9 cellular contexts compared by ENCODE assay signal in genomic region chr12:102948941-102949352, GRCh38. TPM values are rescaled to one million over a fixed set of nuclear protein-coding genes. Genes with fewer than 3 reads are reported as not detected.
A peak's percentile ranks its signal among the peaks of the same experiment; 100 is the strongest.
DNase-seq lines count a peak whose midpoint lies in the region; ATAC-seq, FAIRE-seq and TF ChIP-seq lines count a peak whose summit lies in the region.
"Had no signal": no experiment of that assay in that cellular context is flagged by ENCODE, and none has a peak within 500 bp of the region (broad histone marks: within the 10 kb centered on the region; RNA-seq: fewer than 3 reads in every experiment).

No MANE protein-coding gene starts in this region.

- H3K4me1 Mint-ChIP-seq in activated CD4-positive, alpha-beta T cell treated with anti-CD3 and anti-CD28 coated beads, Interleukin-2, amount 10 ng/mL, durations not matched to agents 7 days and 5 days: peaks cover 12% of the 10 kb centered on the region
- H3K4me1 Mint-ChIP-seq in neural progenitor cell: peaks cover 33% of the 10 kb centered on the region

- H3K27me3 ChIP-seq in endothelial cell of umbilical vein (ENCODE audit: control insufficient read depth in 2 of 2, insufficient read depth in 2 of 2, low read length in 2 of 2) (peaks cover 15 to 19% of the 10 kb centered on the region in 2 experiments), neural progenitor cell (peaks cover 78% of the 10 kb centered on the region)

- no peak overlapping the region for H2AFZ ChIP-seq in endothelial cell of umbilical vein (ENCODE audit: low read depth, low read length)
- no peak overlapping the region for H2AFZ ChIP-seq in neural progenitor cell (replicated peaks)

- CTCF ChIA-PET in activated CD4-positive, alpha-beta T cell treated with anti-CD3 and anti-CD28 coated beads, Interleukin-2, amount 10 ng/mL, durations not matched to agents 7 days and 5 days (lab: Charles Lee): interaction anchor here (0.7 to 1.7 kb wide), 3 partner anchors 9 to 599 kb away, joined by 3 to 6 read pairs (median 3); no protein-coding TSS in a partner anchor
- CTCF ChIA-PET in endothelial cell of umbilical vein (lab: Charles Lee): interaction anchor here (0.6 to 2.8 kb wide), 15 partner anchors 9 to 1008 kb away, joined by 3 to 108 read pairs (median 4); no protein-coding TSS in a partner anchor

- no peak overlapping the region for H3K27ac Mint-ChIP-seq in activated CD4-positive, alpha-beta T cell treated with anti-CD3 and anti-CD28 coated beads, Interleukin-2, amount 10 ng/mL, durations not matched to agents 7 days and 5 days
- no peak overlapping the region for H3K27ac Mint-ChIP-seq in neural progenitor cell

- TF ChIP-seq POLR2A in endothelial cell of umbilical vein (IDR thresholded peaks at IDR 0.05; ENCODE audit: low read depth, low read length): no peak

- H3K9ac ChIP-seq in endothelial cell of umbilical vein (replicated peaks; ENCODE audit: extremely low read depth, insufficient read depth, low read length): no peak overlapping the region
- H3K9ac ChIP-seq in neural progenitor cell: no peak overlapping the region

- TF ChIP-seq CTCF in endothelial cell of umbilical vein (IDR thresholded peaks at IDR 0.05; ENCODE audit: extremely low read depth in 1 of 2, insufficient read depth in 1 of 2, low read depth in 1 of 2, low read length in 2 of 2): peak; percentile 70 to 80
- TF ChIP-seq CTCF in neural progenitor cell (IDR thresholded peaks at IDR 0.05): peak; percentile 92

- H3K9me3 Mint-ChIP-seq in activated CD4-positive, alpha-beta T cell treated with anti-CD3 and anti-CD28 coated beads, Interleukin-2, amount 10 ng/mL, durations not matched to agents 7 days and 5 days: no peaks in the 10 kb centered on the region
- no peaks in the 10 kb centered on the region for H3K9me3 Mint-ChIP-seq in neural progenitor cell

- H3K4me1 ChIP-seq in endothelial cell of umbilical vein (ENCODE audit: control insufficient read depth, extremely low read depth, insufficient read depth, low read length) (no peaks in the 10 kb centered on the region), neural progenitor cell (peaks cover 26% of the 10 kb centered on the region)

- no TSS peak for BruUV-seq in endothelial cell of umbilical vein (replicated peaks; lab: Mats Ljungman, UMichigan)

- H3K36me3 ChIP-seq in endothelial cell of umbilical vein (ENCODE audit: control insufficient read depth in 2 of 2, extremely low read depth in 1 of 2, insufficient read depth in 2 of 2, low read length in 2 of 2) (no peaks in the 10 kb centered on the region), neural progenitor cell (no peaks in the 10 kb centered on the region)

- POLR2A ChIA-PET in activated CD4-positive, alpha-beta T cell treated with anti-CD3 and anti-CD28 coated beads, Interleukin-2, amount 10 ng/mL, durations not matched to agents 7 days and 5 days (lab: Charles Lee): no interaction called here
- POLR2A ChIA-PET in endothelial cell of umbilical vein (lab: Charles Lee): interaction anchor here (0.6 kb wide), 1 partner anchor 10 kb away, joined by 3 read pairs; no protein-coding TSS in a partner anchor

- H3F3A ChIP-seq in neural progenitor cell (ENCODE audit: low read depth): peaks cover 15% of the 10 kb centered on the region

- H3K9me1 ChIP-seq in endothelial cell of umbilical vein (replicated peaks; ENCODE audit: control insufficient read depth, extremely low read depth, insufficient read depth, low read length): no peaks in the 10 kb centered on the region

- intact Hi-C loops in endothelial cell of umbilical vein (cut with micrococcal nuclease): loop anchor here (1.0 to 2.0 kb wide), 2 partner anchors 599 to 684 kb away; no protein-coding TSS in a partner anchor

- H3K4me3 ChIP-seq in endothelial cell of umbilical vein (replicated peaks in 1 of 3; ENCODE audit: insufficient read depth in 1 of 3, low read depth in 1 of 3, low read length in 3 of 3): no peak overlapping the region
- H3K4me3 ChIP-seq in neural progenitor cell: no peak overlapping the region

- H3K36me3 Mint-ChIP-seq in activated CD4-positive, alpha-beta T cell treated with anti-CD3 and anti-CD28 coated beads, Interleukin-2, amount 10 ng/mL, durations not matched to agents 7 days and 5 days (ENCODE audit: low read depth): no peaks in the 10 kb centered on the region
- no peaks in the 10 kb centered on the region for H3K36me3 Mint-ChIP-seq in neural progenitor cell

- H3K27ac ChIP-seq in endothelial cell of umbilical vein (ENCODE audit: insufficient read depth, low read depth, low read length): no peak overlapping the region
- no peak overlapping the region for H3K27ac ChIP-seq in neural progenitor cell

- no peaks in the 10 kb centered on the region for H4K20me1 ChIP-seq in endothelial cell of umbilical vein (replicated peaks; ENCODE audit: control insufficient read depth, extremely low read depth, insufficient read depth, low read length)
- H4K20me1 ChIP-seq in neural progenitor cell (ENCODE audit: low read depth): peaks cover 5% of the 10 kb centered on the region

- H3K27me3 Mint-ChIP-seq in activated CD4-positive, alpha-beta T cell treated with anti-CD3 and anti-CD28 coated beads, Interleukin-2, amount 10 ng/mL, durations not matched to agents 7 days and 5 days: peaks cover 56% of the 10 kb centered on the region
- peaks cover 25% of the 10 kb centered on the region for H3K27me3 Mint-ChIP-seq in neural progenitor cell (ENCODE audit: insufficient read depth, low read depth)

- H3K4me2 ChIP-seq in endothelial cell of umbilical vein (ENCODE audit: insufficient read depth, low read length) (no peak overlapping the region), neural progenitor cell (no peak overlapping the region)

- H3K9me3 ChIP-seq in endothelial cell of umbilical vein (replicated peaks; ENCODE audit: control insufficient read depth, insufficient read depth, low read length): no peaks in the 10 kb centered on the region
- H3K9me3 ChIP-seq in neural progenitor cell (ENCODE audit: low read depth): no peaks in the 10 kb centered on the region

- DNase-seq in activated CD4-positive, CD25-positive, alpha-beta regulatory T cell (lab: John Stamatoyannopoulos, UW): peak in 3 of 4 experiments; percentile 4 to 52 (median 11)
- DNase-seq in NCI-H187 treated with DMSO at 0.1 percent for 48 hours (lab: John Stamatoyannopoulos, UW) (peak; percentile 52), endothelial cell of umbilical vein (ENCODE audit: low read depth, low spot score) (peak; percentile 49), neural progenitor cell (ENCODE audit: low spot score) (peak; percentile 77)
- peak; percentile 40 for DNase-seq in activated CD4-positive, alpha-beta T cell treated with anti-CD3 and anti-CD28 coated beads, Interleukin-2, amount 10 ng/mL, durations not matched to agents 7 days and 5 days

- H3K4me3 Mint-ChIP-seq in activated CD4-positive, alpha-beta T cell treated with anti-CD3 and anti-CD28 coated beads, Interleukin-2, amount 10 ng/mL, durations not matched to agents 7 days and 5 days: no peak overlapping the region
- no peak overlapping the region for H3K4me3 Mint-ChIP-seq in neural progenitor cell

- FAIRE-seq in endothelial cell of umbilical vein (lab: Jason Lieb, UNC): peak; percentile 72
- FAIRE-seq: colon had no signal

- no peak for ATAC-seq in activated CD4-positive, CD25-positive, alpha-beta regulatory T cell treated with anti-CD3 and anti-CD28 coated beads, Interleukin-2, amount 50 U/mL, for 24 hours
- ATAC-seq in HG02759 (IDR thresholded peaks at IDR 0.05; ENCODE audit: unreplicated experiment) (no peak), HG03280 (IDR thresholded peaks at IDR 0.05; ENCODE audit: unreplicated experiment) (no peak)

- H3K79me2 ChIP-seq in endothelial cell of umbilical vein (ENCODE audit: control insufficient read depth, insufficient read depth, low read length): no peaks in the 10 kb centered on the region
- no peaks in the 10 kb centered on the region for H3K79me2 ChIP-seq in neural progenitor cell (ENCODE audit: low read depth)

- dilution Hi-C loops in endothelial cell of umbilical vein (cut with MboI; ENCODE audit: extremely low pct_ligation_motif_present, low sequenced_read_pairs): no loop called here

TF ChIP-seq in endothelial cell of umbilical vein, 7 proteins besides CTCF, POLR2A, EP300 and RAD21 (continues in another document):
- TF ChIP-seq MYC (IDR thresholded peaks at IDR 0.05; ENCODE audit: low read depth, low read length) (no peak), GATA2 (IDR thresholded peaks at IDR 0.05; ENCODE audit: insufficient read depth, insufficient read length, low read depth, low read length) (no peak), POLR2AphosphoS5 (IDR thresholded peaks at IDR 0.05; ENCODE audit: insufficient read depth, low read depth, low read length) (no peak), EZH2 (IDR thresholded peaks at IDR 0.05; ENCODE audit: borderline replicate concordance, low read depth, low read length, severe bottlenecking) (no peak)
- TF ChIP-seq, protein P1, sequence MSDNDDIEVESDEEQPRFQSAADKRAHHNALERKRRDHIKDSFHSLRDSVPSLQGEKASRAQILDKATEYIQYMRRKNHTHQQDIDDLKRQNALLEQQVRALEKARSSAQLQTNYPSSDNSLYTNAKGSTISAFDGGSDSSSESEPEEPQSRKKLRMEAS (IDR thresholded peaks at IDR 0.05; ENCODE audit: insufficient read depth, insufficient read length): no peak

RNA-seq across cellular contexts. Expression of gene ASCL1, which starts 8.5 kb away (rescaled TPM):
- total RNA-seq in activated CD4-positive, alpha-beta T cell treated with anti-CD3 and anti-CD28 coated beads, Interleukin-2, amount 10 ng/mL, durations not matched to agents 7 days and 5 days: not detected
- not detected in 2 replicates for total RNA-seq in endothelial cell of umbilical vein
- not detected in 2 replicates for polyA plus RNA-seq in endothelial cell of umbilical vein
- polyA plus RNA-seq in endothelial cell of umbilical vein (2011; cell fraction: cytosol; rRNA removed): not detected in 2 replicates
- not detected in 2 replicates for polyA plus RNA-seq in endothelial cell of umbilical vein (2011; cell fraction: nucleus; rRNA removed)
- polyA plus RNA-seq in endothelial cell of umbilical vein (2012): not detected in 2 replicates
- not detected in 2 replicates for polyA minus RNA-seq in endothelial cell of umbilical vein
- polyA minus RNA-seq in endothelial cell of umbilical vein (2011; cell fraction: cytosol; rRNA and poly(A)+ RNA removed): not detected
- not detected in 2 replicates for polyA minus RNA-seq in endothelial cell of umbilical vein (2011; cell fraction: nucleus; rRNA and poly(A)+ RNA removed)
- total RNA-seq in neural progenitor cell (ENCODE audit: low replicate concordance): 0.21 TPM in 1 of 2 replicates, not detected in the other

RNA-seq across cellular contexts. Expression of gene PAH, which starts 31.9 kb away (rescaled TPM):
- total RNA-seq in activated CD4-positive, alpha-beta T cell treated with anti-CD3 and anti-CD28 coated beads, Interleukin-2, amount 10 ng/mL, durations not matched to agents 7 days and 5 days: not detected
- total RNA-seq in endothelial cell of umbilical vein (not detected in 2 replicates), neural progenitor cell (ENCODE audit: low replicate concordance) (0.06 and 0.07 TPM in 2 replicates)
- not detected in 2 replicates for polyA plus RNA-seq in endothelial cell of umbilical vein
- not detected in 2 replicates for polyA plus RNA-seq in endothelial cell of umbilical vein (2011; cell fraction: cytosol; rRNA removed)
- polyA plus RNA-seq in endothelial cell of umbilical vein (2011; cell fraction: nucleus; rRNA removed): not detected in 2 replicates
- not detected in 2 replicates for polyA plus RNA-seq in endothelial cell of umbilical vein (2012)
- polyA minus RNA-seq in endothelial cell of umbilical vein: not detected in 2 replicates
- polyA minus RNA-seq in endothelial cell of umbilical vein (2011; cell fraction: cytosol; rRNA and poly(A)+ RNA removed): not detected
- not detected in 2 replicates for polyA minus RNA-seq in endothelial cell of umbilical vein (2011; cell fraction: nucleus; rRNA and poly(A)+ RNA removed)

Comparison
In these comparisons a context has a peak if more than half of its experiments do, and no peak if none do; other contexts are left out.
1. DNase-seq: peak in every context shown above with its lines; median percentile 77 in neural progenitor cell; 52 in NCI-H187 treated with DMSO at 0.1 percent for 48 hours; 49 in endothelial cell of umbilical vein; 40 in activated CD4-positive, alpha-beta T cell treated with anti-CD3 and anti-CD28 coated beads, Interleukin-2, amount 10 ng/mL, durations not matched to agents 7 days and 5 days; 11 in activated CD4-positive, CD25-positive, alpha-beta regulatory T cell.